7 cellular contexts compared by ENCODE assay signal in genomic region chr3:75641107-75641517, GRCh38. TPM values are rescaled to one million over a fixed set of nuclear protein-coding genes. Genes with fewer than 3 reads are reported as not detected.
DNase-seq lines count a peak whose midpoint lies in the region; ATAC-seq, FAIRE-seq and TF ChIP-seq lines count a peak whose summit lies in the region.
"Not testable (repeated sequence)": the region's sequence is repeated elsewhere in the genome, so short reads cannot be mapped to it uniquely, and the experiment has no call there.

No MANE protein-coding gene starts in this region.

- TF ChIP-seq CTCF in endothelial cell (IDR thresholded peaks at IDR 0.05; ENCODE audit: unreplicated experiment) = not testable (repeated sequence)

- not testable (repeated sequence) for H3K27ac ChIP-seq in iPS-18a (ENCODE audit: low read length)

- not testable (repeated sequence) for H3K4me1 Mint-ChIP-seq in activated naive CD8-positive, alpha-beta T cell treated with anti-CD3 and anti-CD28 coated beads for 36 hours; endothelial cell (ENCODE audit: unreplicated experiment)
- peaks cover 8 to 16% of the 10 kb centered on the region in 2 donors for H3K4me1 Mint-ChIP-seq in natural killer cell treated with Interleukin-12 subunit alpha and Interleukin-12 subunit beta and Interleukin-15 and Interleukin-18, amount 100 ng/mL, for 72 hours (ENCODE audit: low read depth in 2 of 2)

- DNase-seq in GM04504 (ENCODE audit: low read depth) (peak; percentile 62), RCC 7860 (ENCODE audit: low spot score) (peak; percentile 14), endothelial cell (ENCODE audit: low spot score) (peak; percentile 82)
- peak; percentile 13 for DNase-seq in activated naive CD8-positive, alpha-beta T cell treated with anti-CD3 and anti-CD28 coated beads for 36 hours
- not testable (repeated sequence) for DNase-seq in natural killer cell treated with Interleukin-12 subunit alpha and Interleukin-12 subunit beta and Interleukin-15 and Interleukin-18, amount 100 ng/mL, for 72 hours (ENCODE audit: low spot score)
- DNase-seq in stimulated activated CD4-positive, alpha-beta T cell treated with anti-CD3 and anti-CD28 coated beads, Interleukin-12 subunit alpha, Interleukin-12 subunit beta, amount 100 ng/mL, for 48 hours (ENCODE audit: low read depth in 2 of 3, low spot score in 1 of 3) = peak; percentile 18 to 33 (median 25)

- ATAC-seq in natural killer cell treated with Interleukin-12 subunit alpha and Interleukin-12 subunit beta and Interleukin-15 and Interleukin-18, amount 100 ng/mL, for 72 hours = not testable (repeated sequence)

- H3K36me3 ChIP-seq in iPS-18a (ENCODE audit: control insufficient read depth, low read depth, low read length) = not testable (repeated sequence)

- FAIRE-seq in RCC 7860 (lab: Jason Lieb, UNC) = not testable (repeated sequence)

- not testable (repeated sequence) for H3K4me1 ChIP-seq in iPS-18a (ENCODE audit: control insufficient read depth, low read depth, low read length)

- H3K9ac ChIP-seq in iPS-18a (ENCODE audit: low read length) = peak overlapping the region; percentile 3

- not testable (repeated sequence) for H3K9me3 Mint-ChIP-seq in activated naive CD8-positive, alpha-beta T cell treated with anti-CD3 and anti-CD28 coated beads for 36 hours; endothelial cell (ENCODE audit: unreplicated experiment); natural killer cell treated with Interleukin-12 subunit alpha and Interleukin-12 subunit beta and Interleukin-15 and Interleukin-18, amount 100 ng/mL, for 72 hours

- not testable (repeated sequence) for H3K27ac Mint-ChIP-seq in activated naive CD8-positive, alpha-beta T cell treated with anti-CD3 and anti-CD28 coated beads for 36 hours; endothelial cell (ENCODE audit: unreplicated experiment)
- peak overlapping the region in 1 of 2 donors; percentile 8 for H3K27ac Mint-ChIP-seq in natural killer cell treated with Interleukin-12 subunit alpha and Interleukin-12 subunit beta and Interleukin-15 and Interleukin-18, amount 100 ng/mL, for 72 hours

- peak overlapping the region; percentile 64 for H3K4me3 Mint-ChIP-seq in activated naive CD8-positive, alpha-beta T cell treated with anti-CD3 and anti-CD28 coated beads for 36 hours
- peak overlapping the region; percentile 91 for H3K4me3 Mint-ChIP-seq in endothelial cell (ENCODE audit: unreplicated experiment)
- peak overlapping the region; percentile 87 for H3K4me3 Mint-ChIP-seq in natural killer cell treated with Interleukin-12 subunit alpha and Interleukin-12 subunit beta and Interleukin-15 and Interleukin-18, amount 100 ng/mL, for 72 hours

- H3K9me3 ChIP-seq in iPS-18a (ENCODE audit: control insufficient read depth, low read depth, low read length) = not testable (repeated sequence)

- H3K27me3 Mint-ChIP-seq in activated naive CD8-positive, alpha-beta T cell treated with anti-CD3 and anti-CD28 coated beads for 36 hours = peaks cover 34% of the 10 kb centered on the region
- H3K27me3 Mint-ChIP-seq in endothelial cell (ENCODE audit: unreplicated experiment); natural killer cell treated with Interleukin-12 subunit alpha and Interleukin-12 subunit beta and Interleukin-15 and Interleukin-18, amount 100 ng/mL, for 72 hours: not testable (repeated sequence)

- not testable (repeated sequence) for H3K27me3 ChIP-seq in iPS-18a (ENCODE audit: control insufficient read depth, insufficient read depth, low read length)

- H3K36me3 Mint-ChIP-seq in activated naive CD8-positive, alpha-beta T cell treated with anti-CD3 and anti-CD28 coated beads for 36 hours; endothelial cell (ENCODE audit: low read depth, unreplicated experiment); natural killer cell treated with Interleukin-12 subunit alpha and Interleukin-12 subunit beta and Interleukin-15 and Interleukin-18, amount 100 ng/mL, for 72 hours: not testable (repeated sequence)

- peak overlapping the region; percentile 75 for H3K4me3 ChIP-seq in iPS-18a (ENCODE audit: low read length)

RNA-seq across cellular contexts. Expression of gene FRG2C, which starts 23.0 kb away (rescaled TPM):
- not detected for total RNA-seq in activated naive CD8-positive, alpha-beta T cell treated with anti-CD3 and anti-CD28 coated beads for 36 hours
- total RNA-seq in endothelial cell (ENCODE audit: unreplicated experiment) = not detected
- not detected for total RNA-seq in natural killer cell treated with Interleukin-12 subunit alpha and Interleukin-12 subunit beta and Interleukin-15 and Interleukin-18, amount 100 ng/mL, for 72 hours
